Comparison of ENCODE assay signal across 1 cellular context in genomic region chr12:71469235-71469873, GRCh38.
TF ChIP-seq lines count a peak whose summit lies in the region.

No MANE protein-coding gene starts in this region.

TF ChIP-seq in K562, 482 proteins besides CTCF, POLR2A, EP300 and RAD21:
- TF ChIP-seq PKNOX1 (IDR thresholded peaks at IDR 0.05) (peak; percentile 95), LEF1 (IDR thresholded peaks at IDR 0.05) (no peak), PBX2 (CRISPR knock-in tag; IDR thresholded peaks at IDR 0.05; ENCODE audit: low read depth) (peak; percentile 52; the same call in 1 of the 2 replicates), PBX2 (tag; conservative IDR thresholded peaks at IDR 0.05; ENCODE audit: low read depth) (no peak; the same call in 1 of the 2 replicates), ZNF75A (CRISPR knock-in tag; IDR thresholded peaks at IDR 0.05) (no peak), CHD4 (IDR thresholded peaks at IDR 0.05; ENCODE audit: insufficient read depth, insufficient replicate concordance, low read depth, low read length, poor library complexity, severe bottlenecking) (no peak), RBM15 (IDR thresholded peaks at IDR 0.05; ENCODE audit: insufficient read depth, low read length) (no peak), CREM (IDR thresholded peaks at IDR 0.05; ENCODE audit: low read depth) (peak; percentile 36; the same call in 1 of the 2 replicates), GTF2A2 (tag; IDR thresholded peaks at IDR 0.05) (no peak), JUN (IDR thresholded peaks at IDR 0.05; ENCODE audit: borderline replicate concordance, low read depth, low read length) (peak; percentile 70; the same call in 1 of the 2 replicates), JUN (CRISPR knock-in tag; IDR thresholded peaks at IDR 0.05; ENCODE audit: borderline replicate concordance) (no peak), NR2F6 (CRISPR knock-in tag; IDR thresholded peaks at IDR 0.05) (no peak), ZKSCAN8 (CRISPR knock-in tag; IDR thresholded peaks at IDR 0.05) (no peak), HLTF (IDR thresholded peaks at IDR 0.05) (no peak), GTF2E2 (tag; IDR thresholded peaks at IDR 0.05) (no peak), FOSL1 (tag; conservative IDR thresholded peaks at IDR 0.05) (peak; percentile 71), NFE2 (IDR thresholded peaks at IDR 0.05; ENCODE audit: low read depth) (0 out of 2 replicates have a peak, but pooled peaks have one; percentile 3), JUND (IDR thresholded peaks at IDR 0.05; ENCODE audit: borderline replicate concordance, low read depth, low read length) (peak; percentile 84), JUND (tag; IDR thresholded peaks at IDR 0.05; ENCODE audit: borderline replicate concordance, low read depth, low read length) (peak; percentile 74; the same call in 1 of the 3 replicates), MCM7 (IDR thresholded peaks at IDR 0.05) (no peak), NFATC3 (IDR thresholded peaks at IDR 0.05) (no peak), DPF2 (IDR thresholded peaks at IDR 0.05) (peak; percentile 47; the same call in 1 of the 2 replicates), CGGBP1 (CRISPR knock-in tag; IDR thresholded peaks at IDR 0.05) (no peak), SMARCA4 (IDR thresholded peaks at IDR 0.05) (0 out of 2 replicates have a peak, but pooled peaks have one; percentile 19), ZBTB49 (CRISPR knock-in tag; IDR thresholded peaks at IDR 0.05; ENCODE audit: borderline replicate concordance) (no peak), EGR1 (conservative IDR thresholded peaks at IDR 0.05) (peak; percentile 94), E2F6 (IDR thresholded peaks at IDR 0.05; ENCODE audit: borderline replicate concordance in 1 of 2, extremely low read depth in 1 of 2, insufficient read depth in 1 of 2, insufficient read length in 1 of 2, low read depth in 1 of 2, low read length in 1 of 2, poor library complexity in 1 of 2, severe bottlenecking in 1 of 2) (peak in 1 of 2 experiments; percentile 53), FOXK2 (conservative IDR thresholded peaks at IDR 0.05 in 1 of 2, IDR thresholded peaks at IDR 0.05 in 1 of 2; ENCODE audit: low read depth in 2 of 2) (0 out of 4 replicates have a peak, but pooled peaks have one; percentile 38 to 45), ARID1B (IDR thresholded peaks at IDR 0.05) (0 out of 2 replicates have a peak, but pooled peaks have one; percentile 26), MEIS2 (IDR thresholded peaks at IDR 0.05; ENCODE audit: partially characterized antibody) (peak; percentile 54), E2F4 (CRISPR knock-in tag; IDR thresholded peaks at IDR 0.05; ENCODE audit: low read depth) (no peak), ATF3 (IDR thresholded peaks at IDR 0.05) (peak; percentile 83), ATF3 (CRISPR knock-in tag; conservative IDR thresholded peaks at IDR 0.05) (no peak), SMC3 (conservative IDR thresholded peaks at IDR 0.05; ENCODE audit: insufficient read depth, low read depth, low read length) (no peak), SMARCE1 (IDR thresholded peaks at IDR 0.05) (peak; percentile 25; the same call in 1 of the 2 replicates), CEBPG (CRISPR knock-in tag; IDR thresholded peaks at IDR 0.05) (no peak), CEBPG (tag; conservative IDR thresholded peaks at IDR 0.05 in 1 of 2, IDR thresholded peaks at IDR 0.05 in 1 of 2) (peak in 1 of 2 experiments; percentile 64; a peak in 2 of 4 replicates)
